ENCODE assay signal across 33 cellular contexts in the genomic region with DNA sequence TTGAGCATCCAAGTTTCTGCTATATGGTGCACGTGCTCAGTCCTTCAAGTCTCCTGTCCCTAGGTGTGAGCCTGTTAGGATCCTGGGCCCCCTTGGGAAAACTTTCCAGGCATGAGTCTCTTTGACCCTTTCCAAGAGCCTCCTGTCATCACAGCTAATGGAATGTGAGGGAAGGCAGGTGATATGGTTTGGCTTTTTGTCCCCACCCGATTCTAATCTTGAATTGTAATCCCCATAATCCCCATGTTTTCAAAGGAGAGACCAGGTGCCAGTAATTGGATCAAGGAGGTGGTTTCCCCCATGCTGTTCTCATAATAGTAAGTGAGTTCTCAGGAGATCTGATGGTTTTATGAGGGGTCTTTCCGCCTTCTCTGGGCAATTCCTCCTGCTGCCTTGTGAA.
"Had no signal": no experiment of that assay in that cellular context is flagged by ENCODE, and none has a peak within 500 bp of the region (broad histone marks: within the 10 kb centered on the region; RNA-seq: fewer than 3 reads in every experiment).

No MANE protein-coding gene starts in this region.

- H3K36me3 ChIP-seq: breast epithelium, MG63, Peyer's patch had no signal

- H3K27me3 ChIP-seq: body of pancreas, breast epithelium, MG63, Peyer's patch had no signal

- H3K27ac Mint-ChIP-seq: activated CD4-positive, alpha-beta T cell treated with anti-CD3 and anti-CD28 coated beads for 36 hours; activated CD4-positive, alpha-beta T cell treated with anti-CD3 and anti-CD28 coated beads, Interleukin-2, amount 10 ng/mL, durations not matched to agents 7 days and 5 days; activated CD8-positive, alpha-beta T cell treated with anti-CD3 and anti-CD28 coated beads, Interleukin-2, amount 10 ng/mL, durations not matched to agents 7 days and 5 days; activated naive CD4-positive, alpha-beta T cell treated with anti-CD3 and anti-CD28 coated beads, Interleukin-2, amount 50 U/mL, for 24 hours; activated naive CD8-positive, alpha-beta T cell treated with anti-CD3 and anti-CD28 coated beads, Interleukin-2, amount 10 ng/mL, durations not matched to agents 7 days and 5 days; activated T-cell treated with anti-CD3 and anti-CD28 coated beads, Interleukin-2, amount 50 U/mL, for 24 hours; activated T-helper 2 cell treated with anti-CD3 and anti-CD28 coated beads, Interferon-gamma antibody, Interleukin-2, Interleukin-4, amounts not matched to agents 10 μg/mL and 5 μg/mL and 100 μg/mL, durations not matched to agents 14 hours and 24 hours and 36 hours; T-helper 1 cell treated with Interleukin-12 subunit alpha and Interleukin-12 subunit beta and Interleukin-4 antibody, amounts not matched to agents 30 μg/mL and 1 μg/mL, for 36 hours; T-helper 2 cell treated with Interferon-gamma antibody and Interleukin-4, amounts not matched to agents 5 μg/mL and 100 μg/mL, for 36 hours; WTC11 had no signal

- FAIRE-seq: astrocyte, TTC549 had no signal

- H3K4me1 ChIP-seq: body of pancreas, breast epithelium, Peyer's patch had no signal

- H3K4me3 ChIP-seq: body of pancreas, breast epithelium, MG63, Peyer's patch, SK-N-MC had no signal

- DNase-seq: activated CD4-positive, alpha-beta T cell treated with anti-CD3 and anti-CD28 coated beads for 36 hours; activated CD4-positive, alpha-beta T cell treated with anti-CD3 and anti-CD28 coated beads, Interleukin-2, amount 10 ng/mL, durations not matched to agents 7 days and 5 days; activated CD4-positive, alpha-beta T cell treated with anti-CD3 and anti-CD28 coated beads, Interleukin-2, amount 50 U/mL, for 48 hours; activated CD8-positive, alpha-beta T cell treated with anti-CD3 and anti-CD28 coated beads, Interleukin-2, amount 10 ng/mL, durations not matched to agents 7 days and 5 days; activated gamma-delta T cell; activated naive CD4-positive, alpha-beta T cell treated with Interleukin-2 at 50 U/mL for 16 hours; activated naive CD8-positive, alpha-beta T cell treated with anti-CD3 and anti-CD28 coated beads, Interleukin-2, amount 10 ng/mL, durations not matched to agents 7 days and 5 days; activated T-cell treated with anti-CD3 and anti-CD28 coated beads, Interleukin-2, amount 50 U/mL, for 24 hours; body of pancreas; Kasumi-1; KG1; MG63; NCI-H1092; NCI-H1436 treated with DMSO at 0.1 percent for 48 hours; NCI-H1694 treated with DMSO at 0.1 percent for 48 hours; NCI-H2029; NCI-H345; NCI-H526 treated with DMSO at 0.1 percent for 48 hours; NCI-H774; PC-3; Peyer's patch; RPMI8226; SHP77 treated with DMSO at 0.1 percent for 48 hours had no signal

- ATAC-seq: activated CD4-positive, alpha-beta T cell treated with anti-CD3 and anti-CD28 coated beads for 36 hours; activated CD4-positive, CD25-positive, alpha-beta regulatory T cell treated with anti-CD3 and anti-CD28 coated beads, Interleukin-2, amount 50 U/mL, for 24 hours; activated CD8-positive, alpha-beta T cell treated with anti-CD3 and anti-CD28 coated beads, Interleukin-2, amount 10 ng/mL, durations not matched to agents 7 days and 5 days; body of pancreas; PC-3; WTC11 had no signal

- H3K27me3 Mint-ChIP-seq: activated CD4-positive, alpha-beta T cell treated with anti-CD3 and anti-CD28 coated beads for 36 hours; activated CD4-positive, alpha-beta T cell treated with anti-CD3 and anti-CD28 coated beads, Interleukin-2, amount 10 ng/mL, durations not matched to agents 7 days and 5 days; activated naive CD8-positive, alpha-beta T cell treated with anti-CD3 and anti-CD28 coated beads, Interleukin-2, amount 10 ng/mL, durations not matched to agents 7 days and 5 days; activated T-cell treated with anti-CD3 and anti-CD28 coated beads, Interleukin-2, amount 50 U/mL, for 24 hours had no signal

- H3K4me3 Mint-ChIP-seq: activated CD4-positive, alpha-beta T cell treated with anti-CD3 and anti-CD28 coated beads for 36 hours; activated CD4-positive, alpha-beta T cell treated with anti-CD3 and anti-CD28 coated beads, Interleukin-2, amount 10 ng/mL, durations not matched to agents 7 days and 5 days; activated CD8-positive, alpha-beta T cell treated with anti-CD3 and anti-CD28 coated beads, Interleukin-2, amount 10 ng/mL, durations not matched to agents 7 days and 5 days; activated naive CD4-positive, alpha-beta T cell treated with anti-CD3 and anti-CD28 coated beads, Interleukin-2, amount 50 U/mL, for 24 hours; activated naive CD8-positive, alpha-beta T cell treated with anti-CD3 and anti-CD28 coated beads, Interleukin-2, amount 10 ng/mL, durations not matched to agents 7 days and 5 days; activated T-cell treated with anti-CD3 and anti-CD28 coated beads, Interleukin-2, amount 50 U/mL, for 24 hours; T-helper 1 cell treated with Interleukin-12 subunit alpha and Interleukin-12 subunit beta and Interleukin-4 antibody, amounts not matched to agents 30 μg/mL and 1 μg/mL, for 36 hours; T-helper 2 cell treated with Interferon-gamma antibody and Interleukin-4, amounts not matched to agents 5 μg/mL and 100 μg/mL, for 36 hours; WTC11 had no signal

- H3K9me3 ChIP-seq: body of pancreas, breast epithelium, MG63, Peyer's patch had no signal

- H3K4me1 Mint-ChIP-seq: activated CD4-positive, alpha-beta T cell treated with anti-CD3 and anti-CD28 coated beads for 36 hours; activated CD4-positive, alpha-beta T cell treated with anti-CD3 and anti-CD28 coated beads, Interleukin-2, amount 10 ng/mL, durations not matched to agents 7 days and 5 days; activated naive CD4-positive, alpha-beta T cell treated with anti-CD3 and anti-CD28 coated beads, Interleukin-2, amount 50 U/mL, for 24 hours; activated naive CD8-positive, alpha-beta T cell treated with anti-CD3 and anti-CD28 coated beads, Interleukin-2, amount 10 ng/mL, durations not matched to agents 7 days and 5 days had no signal

- H3K9me3 Mint-ChIP-seq: activated CD4-positive, alpha-beta T cell treated with anti-CD3 and anti-CD28 coated beads, Interleukin-2, amount 10 ng/mL, durations not matched to agents 7 days and 5 days; activated naive CD4-positive, alpha-beta T cell treated with anti-CD3 and anti-CD28 coated beads, Interleukin-2, amount 50 U/mL, for 24 hours; activated naive CD8-positive, alpha-beta T cell treated with anti-CD3 and anti-CD28 coated beads, Interleukin-2, amount 10 ng/mL, durations not matched to agents 7 days and 5 days; activated T-cell treated with anti-CD3 and anti-CD28 coated beads, Interleukin-2, amount 50 U/mL, for 24 hours; activated T-helper 2 cell treated with anti-CD3 and anti-CD28 coated beads, Interferon-gamma antibody, Interleukin-2, Interleukin-4, amounts not matched to agents 10 μg/mL and 5 μg/mL and 100 μg/mL, durations not matched to agents 14 hours and 24 hours and 36 hours; T-helper 1 cell treated with Interleukin-12 subunit alpha and Interleukin-12 subunit beta and Interleukin-4 antibody, amounts not matched to agents 30 μg/mL and 1 μg/mL, for 36 hours; T-helper 2 cell treated with Interferon-gamma antibody and Interleukin-4, amounts not matched to agents 5 μg/mL and 100 μg/mL, for 36 hours; WTC11 had no signal

- H3K36me3 Mint-ChIP-seq: activated naive CD4-positive, alpha-beta T cell treated with anti-CD3 and anti-CD28 coated beads, Interleukin-2, amount 50 U/mL, for 24 hours; activated naive CD8-positive, alpha-beta T cell treated with anti-CD3 and anti-CD28 coated beads, Interleukin-2, amount 10 ng/mL, durations not matched to agents 7 days and 5 days; WTC11 had no signal

- H3K27ac ChIP-seq: body of pancreas, breast epithelium, Peyer's patch, SK-N-MC had no signal
